10 cellular contexts compared by ENCODE assay signal in the genomic region with DNA sequence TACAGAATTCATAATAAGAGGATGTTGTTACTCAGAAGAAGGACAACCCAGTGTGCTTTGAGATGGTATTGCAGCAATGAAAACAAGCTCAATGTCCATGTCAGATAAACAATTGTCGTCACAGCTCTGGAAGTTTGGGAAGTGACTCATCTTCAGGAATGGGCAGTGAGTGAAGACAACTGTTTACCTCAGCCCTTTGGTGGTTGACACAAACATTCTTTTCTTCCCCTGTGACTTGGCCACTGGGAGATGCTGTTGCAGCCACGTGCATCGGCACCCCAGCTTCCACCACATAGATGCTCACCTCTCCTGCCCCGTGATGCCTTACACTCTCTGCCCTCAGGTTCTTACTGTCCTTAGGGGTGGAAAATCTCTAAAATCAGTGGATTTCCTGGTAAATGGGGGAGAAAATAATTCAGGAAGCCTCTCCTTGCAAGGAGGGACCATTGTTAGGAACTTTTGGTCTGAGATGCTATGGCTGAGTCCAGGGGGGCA.
DNase-seq lines count a peak whose midpoint lies in the region; ATAC-seq, FAIRE-seq and TF ChIP-seq lines count a peak whose summit lies in the region.
"Had no signal": no experiment of that assay in that cellular context is flagged by ENCODE, and none has a peak within 500 bp of the region (broad histone marks: within the 10 kb centered on the region; RNA-seq: fewer than 3 reads in every experiment).

No MANE protein-coding gene starts in this region.

- no peaks in the 10 kb centered on the region for H3K79me2 ChIP-seq in fibroblast of lung (ENCODE audit: control insufficient read depth, insufficient read depth, low read length)

- H3K4me1 ChIP-seq in fibroblast of lung (ENCODE audit: control insufficient read depth, extremely low read depth, insufficient read depth, low read length) (peaks cover 42% of the 10 kb centered on the region), HAP-1 (no peaks in the 10 kb centered on the region)

- H3K9me3 ChIP-seq in fibroblast of lung (ENCODE audit: control insufficient read depth, insufficient read depth, low read depth, low read length), result no peaks in the 10 kb centered on the region
- no peaks in the 10 kb centered on the region for H3K9me3 ChIP-seq in HAP-1

- DNase-seq in AG08396 (ENCODE audit: low spot score) (peak; percentile 89), RCC 7860 (ENCODE audit: low spot score) (peak; percentile 88), fibroblast of lung (ENCODE audit: low read depth in 2 of 2) (peak; percentile 100), HAP-1 (ENCODE audit: low spot score in 2 of 2) (no peak)
- DNase-seq in stimulated activated CD4-positive, alpha-beta T cell treated with anti-CD3 and anti-CD28 coated beads, Interleukin-4, amount 100 ng/mL, for 4 hours, result no peak
- DNase-seq: effector memory CD4-positive, alpha-beta T cell; MM.1S had no signal

- no peak for FAIRE-seq in RCC 7860 (lab: Jason Lieb, UNC)

- no peak for ATAC-seq in GM18520 (IDR thresholded peaks at IDR 0.05; ENCODE audit: unreplicated experiment)
- no peak for ATAC-seq in HG03108 (IDR thresholded peaks at IDR 0.05; ENCODE audit: unreplicated experiment)

- TF ChIP-seq CTCF in fibroblast of lung (conservative IDR thresholded peaks at IDR 0.05 in 1 of 2, IDR thresholded peaks at IDR 0.05 in 1 of 2; ENCODE audit: low read depth in 1 of 2, low read length in 2 of 2) (peak in 1 of 2 donors; percentile 31), nephron (IDR thresholded peaks at IDR 0.05; ENCODE audit: unreplicated experiment in 3 of 3) (no peak)

- H3K27ac Mint-ChIP-seq in nephron, result peak overlapping the region in 2 of 3 experiments; percentile 33 to 87

- H3K36me3 Mint-ChIP-seq in nephron (ENCODE audit: low read depth), result no peaks in the 10 kb centered on the region

- H3K36me3 ChIP-seq in fibroblast of lung (ENCODE audit: control insufficient read depth, insufficient read depth, low read length), result no peaks in the 10 kb centered on the region
- no peaks in the 10 kb centered on the region for H3K36me3 ChIP-seq in HAP-1 (replicated peaks)

- no peak overlapping the region for H3K4me3 Mint-ChIP-seq in nephron

- no peaks in the 10 kb centered on the region for H4K20me1 ChIP-seq in fibroblast of lung (ENCODE audit: control insufficient read depth, extremely low read depth, insufficient read depth, low read length)

- no peak overlapping the region for H2AFZ ChIP-seq in fibroblast of lung (ENCODE audit: low read length)

- H3K27me3 ChIP-seq in fibroblast of lung (ENCODE audit: control insufficient read depth, insufficient read depth, low read length) (no peaks in the 10 kb centered on the region), HAP-1 (ENCODE audit: low read depth) (no peaks in the 10 kb centered on the region)

- in situ Hi-C loops in HAP-1 (cut with MboI; ENCODE audit: low sequenced_read_pairs), result no loop called here

- H3K4me2 ChIP-seq in fibroblast of lung (ENCODE audit: extremely low read depth, insufficient read depth, low read length), result peak overlapping the region; percentile 79

- peaks cover 42% of the 10 kb centered on the region for H3K4me1 Mint-ChIP-seq in nephron

- H3K4me3 ChIP-seq in fibroblast of lung (replicated peaks in 1 of 4; ENCODE audit: control extremely low read depth in 1 of 4, insufficient read depth in 1 of 4, low read depth in 3 of 4, low read length in 4 of 4) (no peak overlapping the region), HAP-1 (no peak overlapping the region)

- H3K9ac ChIP-seq in fibroblast of lung (ENCODE audit: insufficient read depth, low read length), result peak overlapping the region; percentile 58

- H3K27me3 Mint-ChIP-seq in nephron (ENCODE audit: low read depth), result peaks cover 6% of the 10 kb centered on the region

- H3K9me3 Mint-ChIP-seq in nephron, result no peaks in the 10 kb centered on the region

- H3K27ac ChIP-seq in fibroblast of lung (ENCODE audit: insufficient read depth, low read length), result peak overlapping the region; percentile 97

Comparison
In these comparisons a context has a peak if more than half of its experiments do, and no peak if none do; other contexts are left out.
1. DNase-seq: peak in AG08396 (single experiment), RCC 7860 (single experiment) and fibroblast of lung (2 of 2); none in stimulated activated CD4-positive, alpha-beta T cell treated with anti-CD3 and anti-CD28 coated beads, Interleukin-4, amount 100 ng/mL, for 4 hours (0 of 2) and HAP-1 (0 of 2).